8 cellular contexts compared by ENCODE assay signal in genomic region chr11:108664241-108664640, GRCh38. TPM values are rescaled to one million over a fixed set of nuclear protein-coding genes. Genes with fewer than 3 reads are reported as not detected.
DNase-seq lines count a peak whose midpoint lies in the region; ATAC-seq and TF ChIP-seq lines count a peak whose summit lies in the region.

No MANE protein-coding gene starts in this region.

- TF ChIP-seq RAD21 in HCT116 (IDR thresholded peaks at IDR 0.05; ENCODE audit: low read depth): no peak

- DNase-seq in HCT116 (ENCODE audit: low read depth, low spot score) (no peak), ureter (ENCODE audit: low spot score) (no peak), NCI-H146 (lab: John Stamatoyannopoulos, UW) (no peak), posterior vena cava (ENCODE audit: low spot score) (no peak)
- DNase-seq in activated CD8-positive, alpha-beta T cell treated with anti-CD3 and anti-CD28 coated beads, Interleukin-2, amount 10 ng/mL, durations not matched to agents 7 days and 5 days: no peak
- no peak for DNase-seq in stimulated activated effector memory CD8-positive, alpha-beta T cell treated with anti-CD3 and anti-CD28 coated beads, Interleukin-12 subunit alpha, Interleukin-12 subunit beta, amount 100 ng/mL, for 72 hours (ENCODE audit: low spot score in 2 of 2)

- H3K9me2 ChIP-seq in HCT116 (ENCODE audit: insufficient read depth): no peaks in the 10 kb centered on the region

- peaks cover 5% of the 10 kb centered on the region; the same call in 1 of the 2 replicates for H4K20me1 ChIP-seq in HCT116 (ENCODE audit: insufficient read depth)

- H3K4me2 ChIP-seq in HCT116 (ENCODE audit: low read length): peak overlapping the region; percentile 96

- intact Hi-C loops in HCT116 (cut with micrococcal nuclease) (no loop called here), posterior vena cava (cut with DNase I) (no loop called here)

- no peak overlapping the region for H3K27ac ChIP-seq in HCT116 (ENCODE audit: low read depth, low read length)

- H2AFZ ChIP-seq in HCT116 (ENCODE audit: low read depth, low read length, poor library complexity, severe bottlenecking): peak overlapping the region; percentile 95

- BruUV-seq in HCT116 (replicated peaks; lab: Mats Ljungman, UMichigan): no TSS peak

- H3K27me3 ChIP-seq in HCT116 (ENCODE audit: insufficient read depth, low read length) (no peaks in the 10 kb centered on the region), iPS-15b (ENCODE audit: control insufficient read depth, insufficient read depth, low read length) (no peaks in the 10 kb centered on the region)

- peaks cover 44% of the 10 kb centered on the region for H3K79me2 ChIP-seq in HCT116 (ENCODE audit: insufficient read depth, low read length)

- peak overlapping the region; percentile 96 for H3K27ac Mint-ChIP-seq in activated CD8-positive, alpha-beta T cell treated with anti-CD3 and anti-CD28 coated beads, Interleukin-2, amount 10 ng/mL, durations not matched to agents 7 days and 5 days
- H3K27ac Mint-ChIP-seq in stimulated activated effector memory CD8-positive, alpha-beta T cell treated with anti-CD3 and anti-CD28 coated beads, Interleukin-12 subunit alpha, Interleukin-12 subunit beta, amount 100 ng/mL, for 72 hours: peak overlapping the region; percentile 97

- H3K4me1 Mint-ChIP-seq in activated CD8-positive, alpha-beta T cell treated with anti-CD3 and anti-CD28 coated beads, Interleukin-2, amount 10 ng/mL, durations not matched to agents 7 days and 5 days (ENCODE audit: low read depth): peaks cover 30% of the 10 kb centered on the region
- peaks cover 41% of the 10 kb centered on the region for H3K4me1 Mint-ChIP-seq in stimulated activated effector memory CD8-positive, alpha-beta T cell treated with anti-CD3 and anti-CD28 coated beads, Interleukin-12 subunit alpha, Interleukin-12 subunit beta, amount 100 ng/mL, for 72 hours

- H3K9me3 Mint-ChIP-seq in activated CD8-positive, alpha-beta T cell treated with anti-CD3 and anti-CD28 coated beads, Interleukin-2, amount 10 ng/mL, durations not matched to agents 7 days and 5 days (ENCODE audit: insufficient read depth): no peaks in the 10 kb centered on the region
- H3K9me3 Mint-ChIP-seq in stimulated activated effector memory CD8-positive, alpha-beta T cell treated with anti-CD3 and anti-CD28 coated beads, Interleukin-12 subunit alpha, Interleukin-12 subunit beta, amount 100 ng/mL, for 72 hours: no peaks in the 10 kb centered on the region

- POLR2A ChIA-PET in HCT116 (lab: Charles Lee): no interaction called here
- POLR2A ChIA-PET in activated CD8-positive, alpha-beta T cell treated with anti-CD3 and anti-CD28 coated beads, Interleukin-2, amount 10 ng/mL, durations not matched to agents 7 days and 5 days (lab: Charles Lee): interaction anchor here (0.9 to 1.1 kb wide), 2 partner anchors 9 to 169 kb away, joined by 3 read pairs; no protein-coding TSS in a partner anchor

- RAD21 ChIA-PET in HCT116 (lab: Charles Lee; ENCODE audit: low non-redundant PET in 1 of 2, low total read pairs in 2 of 2, uncharacterized antibody in 2 of 2, unreplicated experiment in 2 of 2): no interaction called here

- TF ChIP-seq POLR2A in HCT116 (IDR thresholded peaks at IDR 0.05; ENCODE audit: borderline replicate concordance, extremely low read depth, insufficient read depth, insufficient read length): no peak

- H3K36me3 Mint-ChIP-seq in activated CD8-positive, alpha-beta T cell treated with anti-CD3 and anti-CD28 coated beads, Interleukin-2, amount 10 ng/mL, durations not matched to agents 7 days and 5 days (ENCODE audit: low read depth): peaks cover 5% of the 10 kb centered on the region
- H3K36me3 Mint-ChIP-seq in stimulated activated effector memory CD8-positive, alpha-beta T cell treated with anti-CD3 and anti-CD28 coated beads, Interleukin-12 subunit alpha, Interleukin-12 subunit beta, amount 100 ng/mL, for 72 hours: peaks cover 8% of the 10 kb centered on the region

- CTCF ChIA-PET in HCT116 (lab: Charles Lee): interaction anchor here (0.9 to 2.6 kb wide), 5 partner anchors 8 to 546 kb away, joined by 3 to 12 read pairs (median 3); no protein-coding TSS in a partner anchor
- CTCF ChIA-PET in activated CD8-positive, alpha-beta T cell treated with anti-CD3 and anti-CD28 coated beads, Interleukin-2, amount 10 ng/mL, durations not matched to agents 7 days and 5 days (lab: Charles Lee): interaction anchor here (0.8 to 3.0 kb wide), 8 partner anchors 11 to 655 kb away, joined by 3 to 9 read pairs (median 4); partner anchors contain the start of genes CUL5 and NPAT

- no peak overlapping the region for H3K9ac ChIP-seq in HCT116 (ENCODE audit: low read length)
- no peak overlapping the region for H3K9ac ChIP-seq in iPS-15b (ENCODE audit: low read depth, low read length)

- peak overlapping the region; percentile 100 for H3K4me3 Mint-ChIP-seq in activated CD8-positive, alpha-beta T cell treated with anti-CD3 and anti-CD28 coated beads, Interleukin-2, amount 10 ng/mL, durations not matched to agents 7 days and 5 days
- peak overlapping the region; percentile 100 for H3K4me3 Mint-ChIP-seq in stimulated activated effector memory CD8-positive, alpha-beta T cell treated with anti-CD3 and anti-CD28 coated beads, Interleukin-12 subunit alpha, Interleukin-12 subunit beta, amount 100 ng/mL, for 72 hours

- ATAC-seq in HCT116: no peak; the same call in 1 of the 2 replicates
- ATAC-seq in activated CD8-positive, alpha-beta T cell treated with anti-CD3 and anti-CD28 coated beads, Interleukin-2, amount 10 ng/mL, durations not matched to agents 7 days and 5 days: no peak
- ATAC-seq in stimulated activated effector memory CD8-positive, alpha-beta T cell treated with anti-CD3 and anti-CD28 coated beads, Interleukin-12 subunit alpha, Interleukin-12 subunit beta, amount 100 ng/mL, for 72 hours: no peak
- no peak for ATAC-seq in GM18909 (IDR thresholded peaks at IDR 0.05; ENCODE audit: poor library complexity, unreplicated experiment)

- H3K27me3 Mint-ChIP-seq in activated CD8-positive, alpha-beta T cell treated with anti-CD3 and anti-CD28 coated beads, Interleukin-2, amount 10 ng/mL, durations not matched to agents 7 days and 5 days (ENCODE audit: low read depth): peaks cover 8% of the 10 kb centered on the region

- H3K9me3 ChIP-seq in HCT116 (ENCODE audit: control insufficient read depth in 1 of 2, insufficient read depth in 1 of 2, low read depth in 1 of 2, low read length in 2 of 2) (no peaks in the 10 kb centered on the region), iPS-15b (ENCODE audit: control insufficient read depth, insufficient read depth, low read length) (no peaks in the 10 kb centered on the region)

- no peak for TF ChIP-seq CTCF in HCT116 (IDR thresholded peaks at IDR 0.05 in 2 of 3, conservative IDR thresholded peaks at IDR 0.05 in 1 of 3; ENCODE audit: borderline replicate concordance in 1 of 3, insufficient read depth in 1 of 3, low read depth in 2 of 3, low read length in 2 of 3)

- H3K4me1 ChIP-seq in HCT116 (ENCODE audit: control insufficient read depth in 1 of 2, insufficient read depth in 2 of 2, low read length in 2 of 2) (peaks cover 7 to 17% of the 10 kb centered on the region in 2 experiments; a peak in 3 of 4 replicates), iPS-15b (ENCODE audit: control insufficient read depth, insufficient read depth, low read length) (peaks cover 7% of the 10 kb centered on the region)

- H3K4me3 ChIP-seq in HCT116 (replicated peaks in 1 of 2; ENCODE audit: low read depth in 1 of 2, low read length in 2 of 2) (peak overlapping the region; percentile 24 to 73), iPS-15b (ENCODE audit: low read depth, low read length) (peak overlapping the region; percentile 48)

- H3K36me3 ChIP-seq in HCT116 (ENCODE audit: control insufficient read depth in 1 of 2, insufficient read depth in 2 of 2, low read length in 2 of 2): peaks cover 0 to 17% of the 10 kb centered on the region in 2 experiments; a peak in 2 of 4 replicates
- no peaks in the 10 kb centered on the region for H3K36me3 ChIP-seq in iPS-15b (ENCODE audit: control insufficient read depth, insufficient read depth, low read length)

TF ChIP-seq in HCT116, 20 proteins besides CTCF, POLR2A, EP300 and RAD21:
- no peak for TF ChIP-seq REST (IDR thresholded peaks at IDR 0.05; ENCODE audit: low read depth)
- no peak for TF ChIP-seq CEBPB (IDR thresholded peaks at IDR 0.05; ENCODE audit: low read depth)
- no peak for TF ChIP-seq ZNF274 (IDR thresholded peaks at IDR 0.05; ENCODE audit: low read depth, low read length)
- TF ChIP-seq YY1 (IDR thresholded peaks at IDR 0.05; ENCODE audit: extremely low read depth, insufficient replicate concordance, low read depth, low read length): no peak
- TF ChIP-seq JUND (IDR thresholded peaks at IDR 0.05): no peak
- no peak for TF ChIP-seq EZH2phosphoT487 (IDR thresholded peaks at IDR 0.05; ENCODE audit: borderline replicate concordance)
- TF ChIP-seq SIN3A (IDR thresholded peaks at IDR 0.05; ENCODE audit: low read depth): no peak
- TF ChIP-seq FOSL1 (IDR thresholded peaks at IDR 0.05; ENCODE audit: low read depth): no peak

RNA-seq across cellular contexts. Expression of gene DDX10, which starts 0.6 kb away (rescaled TPM):
- total RNA-seq in HCT116 (2021; ENCODE audit: unreplicated experiment) (66.5 TPM), ureter (50.4 TPM), posterior vena cava (10 to 100 TPM; 21.1 to 21.3 TPM)
- polyA plus RNA-seq in HCT116 (2012): 26.6 and 35.7 TPM in 2 replicates
- 10 to 100 TPM; 26.3 to 31.6 TPM for total RNA-seq in activated CD8-positive, alpha-beta T cell treated with anti-CD3 and anti-CD28 coated beads, Interleukin-2, amount 10 ng/mL, durations not matched to agents 7 days and 5 days
